ENCODE assay signal across 8 cellular contexts in the genomic region with DNA sequence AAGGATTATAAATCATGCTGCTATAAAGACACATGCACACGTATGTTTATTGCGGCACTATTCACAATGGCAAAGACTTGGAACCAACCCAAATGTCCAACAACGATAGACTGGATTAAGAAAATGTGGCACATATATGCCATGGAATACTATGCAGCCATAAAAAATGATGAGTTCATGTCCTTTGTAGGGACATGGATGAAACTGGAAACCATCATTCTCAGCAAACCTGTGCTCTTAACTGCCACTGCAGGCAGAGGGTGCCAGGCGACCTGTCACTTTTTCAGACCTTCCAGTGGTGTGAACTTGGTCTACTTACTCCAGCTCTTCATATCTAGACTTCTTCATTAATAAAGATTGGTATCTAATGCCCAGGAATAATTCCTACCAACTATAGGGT. TPM values are rescaled to one million over a fixed set of nuclear protein-coding genes. Genes with fewer than 3 reads are reported as not detected.
DNase-seq lines count a peak whose midpoint lies in the region; ATAC-seq, FAIRE-seq and TF ChIP-seq lines count a peak whose summit lies in the region.
"Not testable (repeated sequence)": the region's sequence is repeated elsewhere in the genome, so short reads cannot be mapped to it uniquely, and the experiment has no call there.

No MANE protein-coding gene starts in this region.

- H3K27ac ChIP-seq in 22Rv1: peak overlapping the region; percentile 98; the same call in 1 of the 2 replicates
- H3K27ac ChIP-seq in PC-9: peak overlapping the region; percentile 97
- H3K27ac ChIP-seq in adrenal gland: peak overlapping the region; percentile 79 to 96 (median 87)
- H3K27ac ChIP-seq in endothelial cell of umbilical vein (ENCODE audit: insufficient read depth, low read depth, low read length): peak overlapping the region; percentile 86
- peak overlapping the region; percentile 75 for H3K27ac ChIP-seq in hepatocyte
- peak overlapping the region; percentile 96 for H3K27ac ChIP-seq in osteoblast (ENCODE audit: low read depth, low read length)
- H3K27ac ChIP-seq in smooth muscle cell (ENCODE audit: low read depth): peak overlapping the region; percentile 98
- H3K27ac ChIP-seq in upper lobe of right lung: peak overlapping the region; percentile 7

- H3K4me1 ChIP-seq in PC-9 (replicated peaks; ENCODE audit: insufficient read depth) (peaks cover 42% of the 10 kb centered on the region), adrenal gland (replicated peaks in 1 of 2) (peaks cover 60 to 77% of the 10 kb centered on the region in 2 donors), endothelial cell of umbilical vein (ENCODE audit: control insufficient read depth, extremely low read depth, insufficient read depth, low read length) (peaks cover 87% of the 10 kb centered on the region), hepatocyte (ENCODE audit: insufficient read depth) (peaks cover 14% of the 10 kb centered on the region), osteoblast (ENCODE audit: insufficient read depth, low read length) (peaks cover 90% of the 10 kb centered on the region), smooth muscle cell (ENCODE audit: low read depth) (peaks cover 18% of the 10 kb centered on the region), upper lobe of right lung (peaks cover 71% of the 10 kb centered on the region)

- FAIRE-seq in endothelial cell of umbilical vein (lab: Jason Lieb, UNC): not testable (repeated sequence)

- not testable (repeated sequence) for H3K36me3 ChIP-seq in PC-9 (ENCODE audit: low read depth); adrenal gland (replicated peaks in 1 of 2); endothelial cell of umbilical vein (ENCODE audit: control insufficient read depth in 2 of 2, extremely low read depth in 1 of 2, insufficient read depth in 2 of 2, low read length in 2 of 2); hepatocyte (replicated peaks; ENCODE audit: insufficient read depth, low read depth); smooth muscle cell (ENCODE audit: low read depth); upper lobe of right lung
- H3K36me3 ChIP-seq in osteoblast (ENCODE audit: insufficient read depth, low read length): peaks cover 19% of the 10 kb centered on the region

- TF ChIP-seq POLR2A in adrenal gland (IDR thresholded peaks at IDR 0.05); endothelial cell of umbilical vein (IDR thresholded peaks at IDR 0.05; ENCODE audit: low read depth, low read length): not testable (repeated sequence)

- intact Hi-C loops in PC-9 (cut with micrococcal nuclease; ENCODE audit: unreplicated experiment); adrenal gland (cut with DNase I); upper lobe of right lung (cut with DNase I): not testable (repeated sequence)
- intact Hi-C loops in endothelial cell of umbilical vein (cut with micrococcal nuclease): loop anchor here (10.0 kb wide), 1 partner anchor 633 kb away; no protein-coding TSS in a partner anchor

- H3K27me3 ChIP-seq in PC-9 (ENCODE audit: insufficient read depth, low read depth); adrenal gland; endothelial cell of umbilical vein (ENCODE audit: control insufficient read depth in 2 of 2, insufficient read depth in 2 of 2, low read length in 2 of 2); hepatocyte; osteoblast (ENCODE audit: insufficient read depth, low read length); smooth muscle cell (ENCODE audit: low read depth); upper lobe of right lung: not testable (repeated sequence)

- H3F3A ChIP-seq in PC-9 (ENCODE audit: insufficient read depth, low read depth) (peaks cover 51% of the 10 kb centered on the region), smooth muscle cell (ENCODE audit: low read depth) (peaks cover 48% of the 10 kb centered on the region)

- peak overlapping the region; percentile 38; the same call in 1 of the 2 replicates for H3K4me3 ChIP-seq in PC-9
- not testable (repeated sequence) for H3K4me3 ChIP-seq in adrenal gland; endothelial cell of umbilical vein (replicated peaks in 1 of 3; ENCODE audit: insufficient read depth in 1 of 3, low read depth in 1 of 3, low read length in 3 of 3); hepatocyte; osteoblast (ENCODE audit: insufficient read depth, low read length); smooth muscle cell; upper lobe of right lung

- CTCF ChIA-PET in PC-9 (lab: Charles Lee): interaction anchor here (0.5 kb wide), 1 partner anchor 14 kb away, joined by 3 read pairs; a partner anchor contains a TSS
- CTCF ChIA-PET in endothelial cell of umbilical vein (lab: Charles Lee): interaction anchor here (1.7 to 2.0 kb wide), 2 partner anchors 9 to 91 kb away, joined by 5 to 9 read pairs; no protein-coding TSS in a partner anchor

- dilution Hi-C loops in endothelial cell of umbilical vein (cut with MboI; ENCODE audit: extremely low pct_ligation_motif_present, low sequenced_read_pairs): not testable (repeated sequence)

- WGBS in adrenal gland, 4 donors: 75 to 95% (median 79%) methylated on average over 2 of the region's 4 CpGs
- WGBS in hepatocyte (ENCODE audit: low lambda C conversion rate, missing lambda C conversion rate): 90% methylated on average over 2 of the region's 4 CpGs
- 95% methylated on average over 3 of the region's 4 CpGs for WGBS in smooth muscle cell (ENCODE audit: low lambda C conversion rate)

- ATAC-seq in upper lobe of right lung: not testable (repeated sequence)

- DNase-seq in PC-9; adrenal gland; endothelial cell of umbilical vein (ENCODE audit: low read depth, low spot score); hepatocyte (ENCODE audit: low spot score); osteoblast (ENCODE audit: insufficient read length, low spot score, missing footprints); smooth muscle cell (lab: John Stamatoyannopoulos, UW; ENCODE audit: unreplicated experiment); upper lobe of right lung: not testable (repeated sequence)

- H3K4me2 ChIP-seq in PC-9 (peak overlapping the region; percentile 68), endothelial cell of umbilical vein (ENCODE audit: insufficient read depth, low read length) (peak overlapping the region; percentile 62), osteoblast (ENCODE audit: insufficient read depth, low read length) (peak overlapping the region; percentile 71), smooth muscle cell (peak overlapping the region; percentile 75)
- H3K4me2 ChIP-seq in hepatocyte: not testable (repeated sequence)

- not testable (repeated sequence) for BruUV-seq in PC-9 (replicated peaks; lab: Mats Ljungman, UMichigan); endothelial cell of umbilical vein (replicated peaks; lab: Mats Ljungman, UMichigan)

- TF ChIP-seq CTCF in 22Rv1 (IDR thresholded peaks at IDR 0.05); PC-9 (conservative IDR thresholded peaks at IDR 0.05); adrenal gland (IDR thresholded peaks at IDR 0.05); endothelial cell of umbilical vein (IDR thresholded peaks at IDR 0.05; ENCODE audit: extremely low read depth in 1 of 2, insufficient read depth in 1 of 2, low read depth in 1 of 2, low read length in 2 of 2); hepatocyte (IDR thresholded peaks at IDR 0.05; ENCODE audit: poor library complexity); osteoblast (IDR thresholded peaks at IDR 0.05; ENCODE audit: extremely low read depth, low read depth, low read length); smooth muscle cell (IDR thresholded peaks at IDR 0.05; ENCODE audit: borderline replicate concordance, insufficient read depth, poor library complexity, severe bottlenecking); upper lobe of right lung (IDR thresholded peaks at IDR 0.05): not testable (repeated sequence)

- POLR2A ChIA-PET in PC-9 (lab: Charles Lee; ENCODE audit: unreplicated experiment): interaction anchor here (0.6 kb wide), 1 partner anchor 47 kb away, joined by 7 read pairs; no protein-coding TSS in a partner anchor
- POLR2A ChIA-PET in endothelial cell of umbilical vein (lab: Charles Lee): not testable (repeated sequence)

- not testable (repeated sequence) for H3K9me1 ChIP-seq in endothelial cell of umbilical vein (replicated peaks; ENCODE audit: control insufficient read depth, extremely low read depth, insufficient read depth, low read length)

- H3K79me2 ChIP-seq in PC-9 (ENCODE audit: low read depth) (peaks cover 48% of the 10 kb centered on the region), endothelial cell of umbilical vein (ENCODE audit: control insufficient read depth, insufficient read depth, low read length) (peaks cover 54% of the 10 kb centered on the region), hepatocyte (peaks cover 42% of the 10 kb centered on the region), osteoblast (ENCODE audit: insufficient read depth, low read length) (peaks cover 67% of the 10 kb centered on the region), smooth muscle cell (ENCODE audit: low read depth) (peaks cover 59% of the 10 kb centered on the region)

- H4K20me1 ChIP-seq in PC-9 (ENCODE audit: insufficient read depth); endothelial cell of umbilical vein (replicated peaks; ENCODE audit: control insufficient read depth, extremely low read depth, insufficient read depth, low read length); hepatocyte (ENCODE audit: insufficient read depth, poor library complexity, severe bottlenecking); osteoblast (ENCODE audit: insufficient read depth, low read length); smooth muscle cell (ENCODE audit: low read depth): not testable (repeated sequence)

- peak overlapping the region; percentile 73 for H3K9ac ChIP-seq in endothelial cell of umbilical vein (replicated peaks; ENCODE audit: extremely low read depth, insufficient read depth, low read length)
- peak overlapping the region; percentile 81 for H3K9ac ChIP-seq in smooth muscle cell (ENCODE audit: low read depth)

- not testable (repeated sequence) for H3K9me3 ChIP-seq in PC-9 (ENCODE audit: insufficient read depth, low read depth); adrenal gland (replicated peaks in 1 of 3); endothelial cell of umbilical vein (replicated peaks; ENCODE audit: control insufficient read depth, insufficient read depth, low read length); hepatocyte (ENCODE audit: low read depth); osteoblast (ENCODE audit: low read depth, low read length); smooth muscle cell (replicated peaks; ENCODE audit: low read depth); upper lobe of right lung

- not testable (repeated sequence) for H3K9me2 ChIP-seq in PC-9 (ENCODE audit: insufficient read depth); hepatocyte (replicated peaks; ENCODE audit: insufficient read depth)

- H2AFZ ChIP-seq in PC-9; endothelial cell of umbilical vein (ENCODE audit: low read depth, low read length); hepatocyte; osteoblast (ENCODE audit: low read length); smooth muscle cell (ENCODE audit: low read depth): not testable (repeated sequence)

RNA-seq across cellular contexts. Expression of a gene that starts 14.5 kb away (rescaled TPM):
- total RNA-seq in PC-9 (2021): 255 and 274 TPM in 2 replicates
- total RNA-seq in adrenal gland: 100 to 1,000 TPM in 1 of 8 donors, 10 to 100 TPM in 7; 36.7 to 119 (median 55.2) TPM
- 10 to 100 TPM in 2 of 3 donors, 1 to 10 TPM in 1; 9.0 to 22.9 (median 10.8) TPM for polyA plus RNA-seq in adrenal gland
- 342 and 379 TPM in 2 replicates for total RNA-seq in endothelial cell of umbilical vein
- polyA plus RNA-seq in endothelial cell of umbilical vein: 66.6 and 98.4 TPM in 2 replicates
- polyA plus RNA-seq in endothelial cell of umbilical vein (2011; cell fraction: cytosol; rRNA removed): 135 and 154 TPM in 2 replicates
- 255 and 311 TPM in 2 replicates for polyA plus RNA-seq in endothelial cell of umbilical vein (2011; cell fraction: nucleus; rRNA removed)
- polyA plus RNA-seq in endothelial cell of umbilical vein (2012): 238 and 280 TPM in 2 replicates
- 161 and 175 TPM in 2 replicates for polyA minus RNA-seq in endothelial cell of umbilical vein
- 34.8 TPM for polyA minus RNA-seq in endothelial cell of umbilical vein (2011; cell fraction: cytosol; rRNA and poly(A)+ RNA removed)
- 214 and 240 TPM in 2 replicates for polyA minus RNA-seq in endothelial cell of umbilical vein (2011; cell fraction: nucleus; rRNA and poly(A)+ RNA removed)
- 41.8 and 47.9 TPM in 2 replicates for total RNA-seq in hepatocyte
- 16.6 and 28.0 TPM in 2 replicates for polyA plus RNA-seq in hepatocyte
- total RNA-seq in osteoblast: 352 and 379 TPM in 2 replicates
- 99.5 and 99.6 TPM in 2 replicates for total RNA-seq in smooth muscle cell
- polyA plus RNA-seq in smooth muscle cell: 29.6 and 45.1 TPM in 2 replicates
- total RNA-seq in upper lobe of right lung: 132 TPM

RNA-seq across cellular contexts. Expression of a gene that starts 28.8 kb away (rescaled TPM):
- total RNA-seq in PC-9 (2021): 29.6 and 38.9 TPM in 2 replicates
- total RNA-seq in adrenal gland: 1 to 10 TPM in 5 of 8 donors, under 1 TPM in 3; 0.66 to 2.8 (median 1.2) TPM
- 1 to 10 TPM in 1 of 3 donors, under 1 TPM in 2; 0.32 to 3.2 (median 0.44) TPM for polyA plus RNA-seq in adrenal gland
- total RNA-seq in endothelial cell of umbilical vein: 58.9 and 63.0 TPM in 2 replicates
- 13.8 and 17.4 TPM in 2 replicates for polyA plus RNA-seq in endothelial cell of umbilical vein
- 32.1 and 33.5 TPM in 2 replicates for polyA plus RNA-seq in endothelial cell of umbilical vein (2011; cell fraction: cytosol; rRNA removed)
- 17.7 and 25.4 TPM in 2 replicates for polyA plus RNA-seq in endothelial cell of umbilical vein (2011; cell fraction: nucleus; rRNA removed)
- 25.8 and 64.9 TPM in 2 replicates for polyA plus RNA-seq in endothelial cell of umbilical vein (2012)
- polyA minus RNA-seq in endothelial cell of umbilical vein: 11.5 and 13.4 TPM in 2 replicates
- polyA minus RNA-seq in endothelial cell of umbilical vein (2011; cell fraction: cytosol; rRNA and poly(A)+ RNA removed): 25.9 TPM
- 7.3 and 12.3 TPM in 2 replicates for polyA minus RNA-seq in endothelial cell of umbilical vein (2011; cell fraction: nucleus; rRNA and poly(A)+ RNA removed)
- 3.6 and 4.0 TPM in 2 replicates for total RNA-seq in hepatocyte
- 5.4 and 5.9 TPM in 2 replicates for polyA plus RNA-seq in hepatocyte
- 4.7 TPM in 2 replicates for total RNA-seq in osteoblast
- total RNA-seq in smooth muscle cell: 6.5 and 9.3 TPM in 2 replicates
- polyA plus RNA-seq in smooth muscle cell: 5.4 and 6.8 TPM in 2 replicates
- total RNA-seq in upper lobe of right lung: 0.35 TPM

Comparison
In these comparisons a context has a peak if more than half of its experiments do, and no peak if none do; other contexts are left out.
1. H3K27ac ChIP-seq: peak in every context shown above with its lines; median percentile 98 in 22Rv1; 98 in smooth muscle cell; 97 in PC-9; 96 in osteoblast; 87 in adrenal gland; 86 in endothelial cell of umbilical vein; 75 in hepatocyte; 7 in upper lobe of right lung.